19 cellular contexts compared by ENCODE assay signal in genomic region chr17:8494506-8495111, GRCh38. TPM values are rescaled to one million over a fixed set of nuclear protein-coding genes. Genes with fewer than 3 reads are reported as not detected.
DNase-seq lines count a peak whose midpoint lies in the region; ATAC-seq, FAIRE-seq and TF ChIP-seq lines count a peak whose summit lies in the region.
"Had no signal": no experiment of that assay in that cellular context is flagged by ENCODE, and none has a peak within 500 bp of the region (broad histone marks: within the 10 kb centered on the region; RNA-seq: fewer than 3 reads in every experiment).

No MANE protein-coding gene starts in this region.

- no peak overlapping the region for H3K18ac ChIP-seq in H1 (ENCODE audit: extremely low read depth, low read length)

- no peaks in the 10 kb centered on the region for H3K27me3 Mint-ChIP-seq in MCF 10A (ENCODE audit: insufficient read depth, unreplicated experiment)
- H3K27me3 Mint-ChIP-seq: CD4-positive, alpha-beta T cell had no signal

- H3K27me3 ChIP-seq in mammary epithelial cell (ENCODE audit: insufficient read depth, low read length) (no peaks in the 10 kb centered on the region), H1 (replicated peaks in 1 of 4; ENCODE audit: control insufficient read depth in 3 of 4, extremely low read depth in 1 of 4, insufficient read depth in 3 of 4, low read length in 3 of 4) (no peaks in the 10 kb centered on the region), aorta (ENCODE audit: control insufficient read depth in 1 of 2, insufficient read depth in 2 of 2, low read length in 1 of 2) (no peaks in the 10 kb centered on the region), Peyer's patch (no peaks in the 10 kb centered on the region)
- H3K27me3 ChIP-seq: BE2C, MG63 had no signal

- H3K4me1 Mint-ChIP-seq in MCF 10A (ENCODE audit: insufficient read depth, unreplicated experiment) = no peaks in the 10 kb centered on the region

- H4K5ac ChIP-seq in H1 (ENCODE audit: insufficient read length, low read depth, low read length) = no peak overlapping the region

- H3K79me1 ChIP-seq in H1 (ENCODE audit: low read depth, low read length) = no peaks in the 10 kb centered on the region

- no peak overlapping the region for H3K4ac ChIP-seq in H1 (replicated peaks; ENCODE audit: insufficient read length, low read depth, low read length)

- H3K14ac ChIP-seq in H1 (ENCODE audit: insufficient read length) = no peak overlapping the region

- CTCF ChIA-PET in MCF 10A (lab: Yijun Ruan, JAX) = interaction anchor here (0.6 kb wide), 1 partner anchor 15 kb away, joined by 4 read pairs; no protein-coding TSS in a partner anchor
- CTCF ChIA-PET in mammary epithelial cell (lab: Charles Lee; ENCODE audit: low non-redundant PET) = no interaction called here
- CTCF ChIA-PET in H1 (lab: Charles Lee; ENCODE audit: partially characterized antibody) = interaction anchor here (0.9 to 1.2 kb wide), 2 partner anchors 15 to 38 kb away, joined by 3 to 4 read pairs; no protein-coding TSS in a partner anchor

- no peak overlapping the region for H2BK15ac ChIP-seq in H1 (ENCODE audit: low read length)

- H3K4me2 ChIP-seq in mammary epithelial cell (ENCODE audit: insufficient read depth, low read depth, low read length) = no peak overlapping the region
- H3K4me2 ChIP-seq in H1 (ENCODE audit: insufficient read depth in 1 of 2, low read depth in 2 of 2, low read length in 2 of 2) = no peak overlapping the region
- H3K4me2 ChIP-seq: KMS-11 had no signal

- DNase-seq in MCF 10A (ENCODE audit: unreplicated experiment) = no peak
- DNase-seq in mammary epithelial cell = no peak
- no peak for DNase-seq in H1 (ENCODE audit: low read depth in 1 of 2, low spot score in 2 of 2)
- peak; percentile 63 for DNase-seq in myocyte (ENCODE audit: low read depth)
- peak; percentile 20 to 56 for DNase-seq in aorta
- DNase-seq in Peyer's patch = no peak
- no peak for DNase-seq in stimulated activated naive CD8-positive, alpha-beta T cell treated with anti-CD3 and anti-CD28 coated beads, Interleukin-15, Interleukin-2, amounts not matched to agents 100 U/mL and 50 U/mL, for 24 hours
- DNase-seq: 8988T; BE2C; CD4-positive, alpha-beta T cell; MG63; NCI-H187; NCI-H345; NCI-H526; OCI-M1; RPMI8226; SIG-M5 had no signal

- no peak for ATAC-seq in aorta (ENCODE audit: low FRiP score)
- no peak for ATAC-seq in GM21737 (IDR thresholded peaks at IDR 0.05; ENCODE audit: unreplicated experiment)
- no peak for ATAC-seq in stimulated activated naive CD8-positive, alpha-beta T cell treated with anti-CD3 and anti-CD28 coated beads, Interleukin-15, Interleukin-2, amounts not matched to agents 100 U/mL and 50 U/mL, for 24 hours

- no peaks in the 10 kb centered on the region for H3K79me2 ChIP-seq in mammary epithelial cell (ENCODE audit: insufficient read depth, low read length)
- H3K79me2 ChIP-seq in H1 (ENCODE audit: control insufficient read depth in 1 of 2, insufficient read depth in 2 of 2, low read length in 2 of 2) = no peaks in the 10 kb centered on the region

- H3K9me3 ChIP-seq in mammary epithelial cell (replicated peaks; ENCODE audit: insufficient read depth, low read length) = no peaks in the 10 kb centered on the region
- H3K9me3 ChIP-seq in H1 (ENCODE audit: insufficient read depth in 2 of 2, low read depth in 1 of 2, low read length in 1 of 2) = no peaks in the 10 kb centered on the region
- H3K9me3 ChIP-seq in aorta (ENCODE audit: control insufficient read depth, low read length) = no peaks in the 10 kb centered on the region
- H3K9me3 ChIP-seq in Peyer's patch = no peaks in the 10 kb centered on the region
- H3K9me3 ChIP-seq: BE2C, MG63 had no signal

- H2BK12ac ChIP-seq in H1 (ENCODE audit: low read depth, low read length) = no peak overlapping the region

- no peaks in the 10 kb centered on the region for H3K23me2 ChIP-seq in H1 (ENCODE audit: low read depth, low read length)

- no peak for FAIRE-seq in H1 (lab: Jason Lieb, UNC)

- TF ChIP-seq POLR2A in H1 (IDR thresholded peaks at IDR 0.05; ENCODE audit: control extremely low read depth in 1 of 2, low read depth in 2 of 2, low read length in 2 of 2) (no peak), Peyer's patch (IDR thresholded peaks at IDR 0.05) (no peak)

- WGBS in mammary epithelial cell (ENCODE audit: low coverage, missing lambda C conversion rate) = 85% methylated on average over 8 of the region's 8 CpGs
- WGBS in H1 (ENCODE audit: extremely low coverage in 1 of 2, insufficient coverage in 1 of 2, insufficient read length in 1 of 2, insufficient replicate concordance in 2 of 2, low coverage in 1 of 2, low lambda C conversion rate in 2 of 2, missing lambda C conversion rate in 1 of 2), 2 experiments = 91% methylated on average over 8 of the region's 8 CpGs; no CpG with 5 or more reads in 1 of the 2 experiments
- 46 to 61% methylated on average over 8 of the region's 8 CpGs for WGBS in aorta, 2 donors

- no peaks in the 10 kb centered on the region for H4K20me1 ChIP-seq in mammary epithelial cell (ENCODE audit: insufficient read depth, low read length)
- peaks cover 0 to 5% of the 10 kb centered on the region in 2 experiments for H4K20me1 ChIP-seq in H1 (replicated peaks in 1 of 2; ENCODE audit: control insufficient read depth in 1 of 2, insufficient read depth in 2 of 2, low read length in 2 of 2)

- intact Hi-C loops in MCF 10A (cut with micrococcal nuclease) = no loop called here
- intact Hi-C loops in mammary epithelial cell (cut with micrococcal nuclease) = no loop called here
- intact Hi-C loops in aorta (cut with DNase I) = no loop called here

- H3K4me3 ChIP-seq in mammary epithelial cell (replicated peaks in 1 of 3; ENCODE audit: insufficient read depth in 1 of 3, low read depth in 2 of 3, low read length in 3 of 3) (no peak overlapping the region), H1 (ENCODE audit: extremely low read depth in 1 of 4, insufficient read depth in 2 of 4, low read depth in 3 of 4, low read length in 4 of 4) (no peak overlapping the region), aorta (ENCODE audit: low read length in 2 of 2) (no peak overlapping the region), Peyer's patch (no peak overlapping the region)
- H3K4me3 ChIP-seq: MG63 had no signal

- no peak overlapping the region for H2BK120ac ChIP-seq in H1 (replicated peaks; ENCODE audit: low read depth, low read length)

- H3K27ac Mint-ChIP-seq in MCF 10A (ENCODE audit: low read depth, unreplicated experiment) = peak overlapping the region; percentile 20
- H3K27ac Mint-ChIP-seq: CD4-positive, alpha-beta T cell had no signal

- no peak overlapping the region for H2BK5ac ChIP-seq in H1 (ENCODE audit: low read depth, low read length)

- peaks cover 70% of the 10 kb centered on the region for H3K36me3 Mint-ChIP-seq in MCF 10A (ENCODE audit: insufficient read depth, unreplicated experiment)

- no peak for TF ChIP-seq EP300 in H1 (IDR thresholded peaks at IDR 0.05; ENCODE audit: borderline replicate concordance in 1 of 2, low read depth in 2 of 2, low read length in 2 of 2)

- POLR2A ChIA-PET in MCF 10A (lab: Yijun Ruan, JAX) = interaction anchor here (1.2 kb wide), 1 partner anchor 12 kb away, joined by 3 read pairs; no protein-coding TSS in a partner anchor
- POLR2A ChIA-PET in H1 (lab: Charles Lee; ENCODE audit: partially characterized antibody) = interaction anchor here (0.8 kb wide), 1 partner anchor 112 kb away, joined by 3 read pairs; no protein-coding TSS in a partner anchor

- dilution Hi-C loops in mammary epithelial cell (cut with HindIII; ENCODE audit: low sequenced_read_pairs) = loop anchor here (5.0 to 10.0 kb wide), 2 partner anchors 50 to 53 kb away; no protein-coding TSS in a partner anchor

- H3K23ac ChIP-seq in H1 (ENCODE audit: insufficient read length) = no peak overlapping the region

- H3K4me1 ChIP-seq in mammary epithelial cell (ENCODE audit: insufficient read depth, low read length) (peaks cover 6% of the 10 kb centered on the region), H1 (replicated peaks in 1 of 4; ENCODE audit: control insufficient read depth in 3 of 4, insufficient read depth in 4 of 4, low read length in 3 of 4) (no peaks in the 10 kb centered on the region), aorta (ENCODE audit: control insufficient read depth in 1 of 2, insufficient read depth in 2 of 2, low read length in 2 of 2) (no peaks in the 10 kb centered on the region), Peyer's patch (no peaks in the 10 kb centered on the region)
- H3K4me1 ChIP-seq: BE2C had no signal

- no peak overlapping the region for H3K27ac ChIP-seq in mammary epithelial cell (ENCODE audit: insufficient read depth, low read depth, low read length)
- H3K27ac ChIP-seq in H1 (ENCODE audit: low read depth, low read length) = 0 out of 2 replicates have a peak overlapping the region, but pooled peaks have one; percentile 38
- peak overlapping the region in 1 of 2 donors; percentile 70 for H3K27ac ChIP-seq in aorta (ENCODE audit: low read depth in 1 of 2, low read length in 2 of 2)
- H3K27ac ChIP-seq in Peyer's patch = no peak overlapping the region
- H3K27ac ChIP-seq: KMS-11 had no signal

- no peak overlapping the region for H3K56ac ChIP-seq in H1 (replicated peaks; ENCODE audit: insufficient read length, low read depth, low read length)

- H3K36me3 ChIP-seq in mammary epithelial cell (ENCODE audit: insufficient read depth, low read length) (peaks cover 21% of the 10 kb centered on the region), H1 (ENCODE audit: control insufficient read depth in 2 of 4, insufficient read depth in 4 of 4, low read length in 3 of 4) (peaks cover 43 to 88% (median 72%) of the 10 kb centered on the region in 4 experiments), aorta (ENCODE audit: control insufficient read depth in 1 of 2, insufficient read depth in 2 of 2, low read length in 1 of 2) (peaks cover 0 to 31% of the 10 kb centered on the region in 2 donors), Peyer's patch (peaks cover 0 to 11% (median 0%) of the 10 kb centered on the region in 3 donors)

- in situ Hi-C loops in mammary epithelial cell (cut with MboI; ENCODE audit: low sequenced_read_pairs in 2 of 2) = no loop called here

- no peak overlapping the region for H4K8ac ChIP-seq in H1 (ENCODE audit: extremely low read depth, insufficient read depth, low read length)

- H3K4me3 Mint-ChIP-seq in MCF 10A (ENCODE audit: unreplicated experiment) = no peak overlapping the region
- H3K4me3 Mint-ChIP-seq: CD4-positive, alpha-beta T cell had no signal

- H2AFZ ChIP-seq in mammary epithelial cell (ENCODE audit: low read depth, low read length) (no peak overlapping the region), H1 (ENCODE audit: low read length) (no peak overlapping the region)

- no peak for TF ChIP-seq RAD21 in H1 (IDR thresholded peaks at IDR 0.05 in 1 of 2, conservative IDR thresholded peaks at IDR 0.05 in 1 of 2; ENCODE audit: low read depth in 2 of 2, low read length in 2 of 2)

- BruUV-seq in MCF 10A (replicated peaks; lab: Mats Ljungman, UMichigan) (no TSS peak), mammary epithelial cell (replicated peaks; lab: Mats Ljungman, UMichigan) (no TSS peak)

- no peak overlapping the region for H2AK5ac ChIP-seq in H1 (ENCODE audit: low read depth, low read length)

- TF ChIP-seq CTCF in MCF 10A (IDR thresholded peaks at IDR 0.05; ENCODE audit: unreplicated experiment) = no peak
- no peak for TF ChIP-seq CTCF in mammary epithelial cell (conservative IDR thresholded peaks at IDR 0.05 in 1 of 2, IDR thresholded peaks at IDR 0.05 in 1 of 2; ENCODE audit: extremely low read depth in 1 of 2, insufficient read depth in 1 of 2, low read depth in 1 of 2, low read length in 2 of 2)
- no peak for TF ChIP-seq CTCF in H1 (IDR thresholded peaks at IDR 0.05; ENCODE audit: control extremely low read depth in 1 of 3, insufficient read depth in 1 of 3, low read depth in 1 of 3, low read length in 3 of 3)
- no peak for TF ChIP-seq CTCF in Peyer's patch (IDR thresholded peaks at IDR 0.05)

- no peak overlapping the region for H2BK20ac ChIP-seq in H1 (ENCODE audit: low read length)

- H3K9ac ChIP-seq in mammary epithelial cell (ENCODE audit: insufficient read depth, low read length) (no peak overlapping the region), H1 (replicated peaks in 1 of 4; ENCODE audit: extremely low read depth in 1 of 4, low read depth in 3 of 4, low read length in 3 of 4) (no peak overlapping the region)
- H3K9ac ChIP-seq: KMS-11 had no signal

- H4K91ac ChIP-seq in H1 (replicated peaks; ENCODE audit: insufficient read length, low read length) = no peak overlapping the region

- H3K9me3 Mint-ChIP-seq in MCF 10A (ENCODE audit: unreplicated experiment) = no peaks in the 10 kb centered on the region
- H3K9me3 Mint-ChIP-seq: CD4-positive, alpha-beta T cell had no signal

RNA-seq across cellular contexts. Expression of gene NDEL1, which starts 58.9 kb away (rescaled TPM):
- total RNA-seq in MCF 10A (2022) = 95.3 and 112 TPM in 2 replicates
- total RNA-seq in mammary epithelial cell = 100 to 1,000 TPM in 1 of 2 donors, 10 to 100 TPM in 1; 55.7 to 102 TPM
- 49.4 TPM for polyA plus RNA-seq in mammary epithelial cell
- polyA minus RNA-seq in mammary epithelial cell = 36.7 TPM
- 31.3 and 32.9 TPM in 2 replicates for total RNA-seq in H1 (2021; fragmentation: NEBNext Ultra II Directional; extraction: Animal tissue kit (Norgen Biotek cat#: 25700))
- 31.1 and 31.2 TPM in 2 replicates for polyA plus RNA-seq in H1 (2011; rRNA removed)
- polyA plus RNA-seq in H1 (2011; cell fraction: cytosol; rRNA removed) = 24.0 TPM
- 25.5 TPM for polyA plus RNA-seq in H1 (2011; cell fraction: nucleus; rRNA removed)
- 16.9 to 24.7 TPM (median 18.6 TPM) in 4 replicates for polyA plus RNA-seq in H1 (2012, experiment 1 of 2)
- polyA plus RNA-seq in H1 (2012, experiment 2 of 2) = 8.4 TPM
- 21.6 TPM for polyA plus RNA-seq in H1 (2013, experiment 1 of 2)
- 22.6 TPM for polyA plus RNA-seq in H1 (2013, experiment 2 of 2)
- polyA minus RNA-seq in H1 (2011; rRNA and poly(A)+ RNA removed) = 20.7 and 24.7 TPM in 2 replicates
- polyA minus RNA-seq in H1 (2011; cell fraction: cytosol; rRNA and poly(A)+ RNA removed) = 19.1 TPM
- polyA minus RNA-seq in H1 (2011; cell fraction: nucleus; rRNA and poly(A)+ RNA removed) = 39.1 TPM
- total RNA-seq in myocyte = 71.1 and 74.7 TPM in 2 replicates
- 58.5 TPM for polyA plus RNA-seq in myocyte (2012)
- 100 to 1,000 TPM; 110 to 135 TPM for total RNA-seq in aorta
- polyA plus RNA-seq in aorta = 10 to 100 TPM; 52.3 to 79.3 TPM
- total RNA-seq in Peyer's patch = 100 to 1,000 TPM in 2 of 4 donors, 10 to 100 TPM in 2; 70.4 to 125 (median 99.9) TPM

Comparison
In these comparisons a context has a peak if more than half of its experiments do, and no peak if none do; other contexts are left out.
1. DNase-seq: peak in myocyte (single experiment) and aorta (2 of 2); none in MCF 10A (single experiment), mammary epithelial cell (single experiment), H1 (0 of 2), Peyer's patch (0 of 3) and stimulated activated naive CD8-positive, alpha-beta T cell treated with anti-CD3 and anti-CD28 coated beads, Interleukin-15, Interleukin-2, amounts not matched to agents 100 U/mL and 50 U/mL, for 24 hours (single experiment).